ENCODE assay signal across 14 cellular contexts in genomic region chr5:161446655-161447054, GRCh38.
DNase-seq lines count a peak whose midpoint lies in the region.
"Had no signal": no experiment of that assay in that cellular context is flagged by ENCODE, and none has a peak within 500 bp of the region (broad histone marks: within the 10 kb centered on the region; RNA-seq: fewer than 3 reads in every experiment).

No MANE protein-coding gene starts in this region.

- H3K27ac Mint-ChIP-seq in activated CD4-positive, alpha-beta T cell treated with anti-CD3 and anti-CD28 coated beads, Interleukin-2, amount 10 ng/mL, durations not matched to agents 7 days and 5 days, result no peak overlapping the region
- H3K27ac Mint-ChIP-seq: CD4-positive, alpha-beta T cell; H9 had no signal

- no peaks in the 10 kb centered on the region for H3K36me3 Mint-ChIP-seq in activated CD4-positive, alpha-beta T cell treated with anti-CD3 and anti-CD28 coated beads, Interleukin-2, amount 10 ng/mL, durations not matched to agents 7 days and 5 days (ENCODE audit: low read depth)

- H3K27me3 Mint-ChIP-seq in activated CD4-positive, alpha-beta T cell treated with anti-CD3 and anti-CD28 coated beads, Interleukin-2, amount 10 ng/mL, durations not matched to agents 7 days and 5 days, result no peaks in the 10 kb centered on the region
- H3K27me3 Mint-ChIP-seq: CD4-positive, alpha-beta T cell had no signal

- no peaks in the 10 kb centered on the region for H3K9me3 Mint-ChIP-seq in activated CD4-positive, alpha-beta T cell treated with anti-CD3 and anti-CD28 coated beads, Interleukin-2, amount 10 ng/mL, durations not matched to agents 7 days and 5 days
- H3K9me3 Mint-ChIP-seq: H9 had no signal

- CTCF ChIA-PET in activated CD4-positive, alpha-beta T cell treated with anti-CD3 and anti-CD28 coated beads, Interleukin-2, amount 10 ng/mL, durations not matched to agents 7 days and 5 days (lab: Charles Lee), result no interaction called here

- no peaks in the 10 kb centered on the region for H3K4me1 Mint-ChIP-seq in activated CD4-positive, alpha-beta T cell treated with anti-CD3 and anti-CD28 coated beads, Interleukin-2, amount 10 ng/mL, durations not matched to agents 7 days and 5 days

- H3K4me3 Mint-ChIP-seq in activated CD4-positive, alpha-beta T cell treated with anti-CD3 and anti-CD28 coated beads, Interleukin-2, amount 10 ng/mL, durations not matched to agents 7 days and 5 days, result no peak overlapping the region
- H3K4me3 Mint-ChIP-seq: CD4-positive, alpha-beta T cell; H9 had no signal

- POLR2A ChIA-PET in activated CD4-positive, alpha-beta T cell treated with anti-CD3 and anti-CD28 coated beads, Interleukin-2, amount 10 ng/mL, durations not matched to agents 7 days and 5 days (lab: Charles Lee), result no interaction called here

- DNase-seq in AG08395 (ENCODE audit: low spot score) (peak; percentile 46), NCI-H446 treated with DMSO at 0.1 percent for 48 hours (lab: John Stamatoyannopoulos, UW) (peak; percentile 98), cerebellar cortex (ENCODE audit: low spot score) (peak; percentile 46), pons (ENCODE audit: low spot score) (peak; percentile 17), C1 segment of cervical spinal cord (lab: John Stamatoyannopoulos, UW) (no peak), AG08396 (ENCODE audit: low spot score) (no peak)
- no peak for DNase-seq in activated CD4-positive, alpha-beta T cell treated with anti-CD3 and anti-CD28 coated beads, Interleukin-2, amount 10 ng/mL, durations not matched to agents 7 days and 5 days
- no peak for DNase-seq in activated T-cell treated with anti-CD3 and anti-CD28 coated beads, Interleukin-2, amount 50 U/mL, for 48 hours
- DNase-seq: 8988T; BE2C; Caco-2; CD4-positive, alpha-beta T cell; DMS79 treated with DMSO at 0.1 percent for 48 hours; H9 had no signal

Comparison
In these comparisons a context has a peak if more than half of its experiments do, and no peak if none do; other contexts are left out.
1. DNase-seq: peak in AG08395 (single experiment), NCI-H446 treated with DMSO at 0.1 percent for 48 hours (single experiment), cerebellar cortex (single experiment) and pons (single experiment); none in C1 segment of cervical spinal cord (0 of 14), activated CD4-positive, alpha-beta T cell treated with anti-CD3 and anti-CD28 coated beads, Interleukin-2, amount 10 ng/mL, durations not matched to agents 7 days and 5 days (single experiment), AG08396 (single experiment) and activated T-cell treated with anti-CD3 and anti-CD28 coated beads, Interleukin-2, amount 50 U/mL, for 48 hours (0 of 2).